Comparison of ENCODE assay signal across 1 cellular context in genomic region chr7:95430864-95431263, GRCh38.
TF ChIP-seq lines count a peak whose summit lies in the region.

No MANE protein-coding gene starts in this region.

TF ChIP-seq in HepG2, 621 proteins besides CTCF, POLR2A, EP300 and RAD21 (continued from another document and continues in another):
- no peak for TF ChIP-seq MNT (IDR thresholded peaks at IDR 0.05)
- no peak for TF ChIP-seq ZFP36L1 (CRISPR knock-in tag; IDR thresholded peaks at IDR 0.05)
- TF ChIP-seq ZFP1 (CRISPR knock-in tag; IDR thresholded peaks at IDR 0.05): 0 out of 2 replicates have a peak, but pooled peaks have one; percentile 16
- TF ChIP-seq RBAK (CRISPR knock-in tag; IDR thresholded peaks at IDR 0.05): no peak
- TF ChIP-seq, protein P1, sequence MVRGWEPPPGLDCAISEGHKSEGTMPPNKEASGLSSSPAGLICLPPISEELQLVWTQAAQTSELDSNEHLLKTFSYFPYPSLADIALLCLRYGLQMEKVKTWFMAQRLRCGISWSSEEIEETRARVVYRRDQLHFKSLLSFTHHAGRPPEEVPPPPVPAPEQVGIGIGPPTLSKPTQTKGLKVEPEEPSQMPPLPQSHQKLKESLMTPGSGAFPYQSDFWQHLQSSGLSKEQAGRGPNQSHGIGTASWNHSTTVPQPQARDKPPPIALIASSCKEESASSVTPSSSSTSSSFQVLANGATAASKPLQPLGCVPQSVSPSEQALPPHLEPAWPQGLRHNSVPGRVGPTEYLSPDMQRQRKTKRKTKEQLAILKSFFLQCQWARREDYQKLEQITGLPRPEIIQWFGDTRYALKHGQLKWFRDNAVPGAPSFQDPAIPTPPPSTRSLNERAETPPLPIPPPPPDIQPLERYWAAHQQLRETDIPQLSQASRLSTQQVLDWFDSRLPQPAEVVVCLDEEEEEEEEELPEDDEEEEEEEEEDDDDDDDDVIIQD (CRISPR knock-in tag; IDR thresholded peaks at IDR 0.05; ENCODE audit: low read depth): peak; percentile 61; the same call in 1 of the 2 replicates
- TF ChIP-seq IRX3 (CRISPR knock-in tag; IDR thresholded peaks at IDR 0.05; ENCODE audit: borderline replicate concordance, low read depth): no peak
- TF ChIP-seq ZNF205 (CRISPR knock-in tag; IDR thresholded peaks at IDR 0.05): no peak
- 0 out of 2 replicates have a peak, but pooled peaks have one; percentile 58 for TF ChIP-seq NFKBIZ (CRISPR knock-in tag; IDR thresholded peaks at IDR 0.05)
- TF ChIP-seq HMGXB3 (CRISPR knock-in tag; IDR thresholded peaks at IDR 0.05; ENCODE audit: borderline replicate concordance): no peak
- TF ChIP-seq TAF1 (CRISPR knock-in tag; IDR thresholded peaks at IDR 0.05): no peak
- TF ChIP-seq, protein P2, sequence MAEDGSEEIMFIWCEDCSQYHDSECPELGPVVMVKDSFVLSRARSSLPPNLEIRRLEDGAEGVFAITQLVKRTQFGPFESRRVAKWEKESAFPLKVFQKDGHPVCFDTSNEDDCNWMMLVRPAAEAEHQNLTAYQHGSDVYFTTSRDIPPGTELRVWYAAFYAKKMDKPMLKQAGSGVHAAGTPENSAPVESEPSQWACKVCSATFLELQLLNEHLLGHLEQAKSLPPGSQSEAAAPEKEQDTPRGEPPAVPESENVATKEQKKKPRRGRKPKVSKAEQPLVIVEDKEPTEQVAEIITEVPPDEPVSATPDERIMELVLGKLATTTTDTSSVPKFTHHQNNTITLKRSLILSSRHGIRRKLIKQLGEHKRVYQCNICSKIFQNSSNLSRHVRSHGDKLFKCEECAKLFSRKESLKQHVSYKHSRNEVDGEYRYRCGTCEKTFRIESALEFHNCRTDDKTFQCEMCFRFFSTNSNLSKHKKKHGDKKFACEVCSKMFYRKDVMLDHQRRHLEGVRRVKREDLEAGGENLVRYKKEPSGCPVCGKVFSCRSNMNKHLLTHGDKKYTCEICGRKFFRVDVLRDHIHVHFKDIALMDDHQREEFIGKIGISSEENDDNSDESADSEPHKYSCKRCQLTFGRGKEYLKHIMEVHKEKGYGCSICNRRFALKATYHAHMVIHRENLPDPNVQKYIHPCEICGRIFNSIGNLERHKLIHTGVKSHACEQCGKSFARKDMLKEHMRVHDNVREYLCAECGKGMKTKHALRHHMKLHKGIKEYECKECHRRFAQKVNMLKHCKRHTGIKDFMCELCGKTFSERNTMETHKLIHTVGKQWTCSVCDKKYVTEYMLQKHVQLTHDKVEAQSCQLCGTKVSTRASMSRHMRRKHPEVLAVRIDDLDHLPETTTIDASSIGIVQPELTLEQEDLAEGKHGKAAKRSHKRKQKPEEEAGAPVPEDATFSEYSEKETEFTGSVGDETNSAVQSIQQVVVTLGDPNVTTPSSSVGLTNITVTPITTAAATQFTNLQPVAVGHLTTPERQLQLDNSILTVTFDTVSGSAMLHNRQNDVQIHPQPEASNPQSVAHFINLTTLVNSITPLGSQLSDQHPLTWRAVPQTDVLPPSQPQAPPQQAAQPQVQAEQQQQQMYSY (CRISPR knock-in tag; IDR thresholded peaks at IDR 0.05): no peak
- TF ChIP-seq ZNF124 (CRISPR knock-in tag; IDR thresholded peaks at IDR 0.05): 0 out of 2 replicates have a peak, but pooled peaks have one; percentile 33
- TF ChIP-seq MED1 (CRISPR knock-in tag; IDR thresholded peaks at IDR 0.05): peak; percentile 60; the same call in 1 of the 2 replicates
- TF ChIP-seq SALL1 (CRISPR knock-in tag; IDR thresholded peaks at IDR 0.05): peak; percentile 84
- TF ChIP-seq, protein P3, sequence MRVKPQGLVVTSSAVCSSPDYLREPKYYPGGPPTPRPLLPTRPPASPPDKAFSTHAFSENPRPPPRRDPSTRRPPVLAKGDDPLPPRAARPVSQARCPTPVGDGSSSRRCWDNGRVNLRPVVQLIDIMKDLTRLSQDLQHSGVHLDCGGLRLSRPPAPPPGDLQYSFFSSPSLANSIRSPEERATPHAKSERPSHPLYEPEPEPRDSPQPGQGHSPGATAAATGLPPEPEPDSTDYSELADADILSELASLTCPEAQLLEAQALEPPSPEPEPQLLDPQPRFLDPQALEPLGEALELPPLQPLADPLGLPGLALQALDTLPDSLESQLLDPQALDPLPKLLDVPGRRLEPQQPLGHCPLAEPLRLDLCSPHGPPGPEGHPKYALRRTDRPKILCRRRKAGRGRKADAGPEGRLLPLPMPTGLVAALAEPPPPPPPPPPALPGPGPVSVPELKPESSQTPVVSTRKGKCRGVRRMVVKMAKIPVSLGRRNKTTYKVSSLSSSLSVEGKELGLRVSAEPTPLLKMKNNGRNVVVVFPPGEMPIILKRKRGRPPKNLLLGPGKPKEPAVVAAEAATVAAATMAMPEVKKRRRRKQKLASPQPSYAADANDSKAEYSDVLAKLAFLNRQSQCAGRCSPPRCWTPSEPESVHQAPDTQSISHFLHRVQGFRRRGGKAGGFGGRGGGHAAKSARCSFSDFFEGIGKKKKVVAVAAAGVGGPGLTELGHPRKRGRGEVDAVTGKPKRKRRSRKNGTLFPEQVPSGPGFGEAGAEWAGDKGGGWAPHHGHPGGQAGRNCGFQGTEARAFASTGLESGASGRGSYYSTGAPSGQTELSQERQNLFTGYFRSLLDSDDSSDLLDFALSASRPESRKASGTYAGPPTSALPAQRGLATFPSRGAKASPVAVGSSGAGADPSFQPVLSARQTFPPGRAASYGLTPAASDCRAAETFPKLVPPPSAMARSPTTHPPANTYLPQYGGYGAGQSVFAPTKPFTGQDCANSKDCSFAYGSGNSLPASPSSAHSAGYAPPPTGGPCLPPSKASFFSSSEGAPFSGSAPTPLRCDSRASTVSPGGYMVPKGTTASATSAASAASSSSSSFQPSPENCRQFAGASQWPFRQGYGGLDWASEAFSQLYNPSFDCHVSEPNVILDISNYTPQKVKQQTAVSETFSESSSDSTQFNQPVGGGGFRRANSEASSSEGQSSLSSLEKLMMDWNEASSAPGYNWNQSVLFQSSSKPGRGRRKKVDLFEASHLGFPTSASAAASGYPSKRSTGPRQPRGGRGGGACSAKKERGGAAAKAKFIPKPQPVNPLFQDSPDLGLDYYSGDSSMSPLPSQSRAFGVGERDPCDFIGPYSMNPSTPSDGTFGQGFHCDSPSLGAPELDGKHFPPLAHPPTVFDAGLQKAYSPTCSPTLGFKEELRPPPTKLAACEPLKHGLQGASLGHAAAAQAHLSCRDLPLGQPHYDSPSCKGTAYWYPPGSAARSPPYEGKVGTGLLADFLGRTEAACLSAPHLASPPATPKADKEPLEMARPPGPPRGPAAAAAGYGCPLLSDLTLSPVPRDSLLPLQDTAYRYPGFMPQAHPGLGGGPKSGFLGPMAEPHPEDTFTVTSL (CRISPR knock-in tag; IDR thresholded peaks at IDR 0.05; ENCODE audit: borderline replicate concordance): peak; percentile 73; the same call in 1 of the 2 replicates
- TF ChIP-seq ARID3A (IDR thresholded peaks at IDR 0.05; ENCODE audit: low read depth, low read length): peak; percentile 67; the same call in 1 of the 2 replicates
- TF ChIP-seq PLRG1 (conservative IDR thresholded peaks at IDR 0.05): no peak
- TF ChIP-seq MAZ (IDR thresholded peaks at IDR 0.05; ENCODE audit: borderline replicate concordance, low read depth, low read length): 0 out of 2 replicates have a peak, but pooled peaks have one; percentile 74
- TF ChIP-seq MAZ (CRISPR knock-in tag; IDR thresholded peaks at IDR 0.05; ENCODE audit: low read depth): no peak
- peak; percentile 66; the same call in 1 of the 2 replicates for TF ChIP-seq HDAC1 (CRISPR knock-in tag; IDR thresholded peaks at IDR 0.05)
- no peak for TF ChIP-seq DR1 (CRISPR knock-in tag; IDR thresholded peaks at IDR 0.05)
- TF ChIP-seq ZNF660 (CRISPR knock-in tag; IDR thresholded peaks at IDR 0.05; ENCODE audit: borderline replicate concordance, low read depth): no peak
- peak; percentile 62 for TF ChIP-seq TBL1XR1 (IDR thresholded peaks at IDR 0.05; ENCODE audit: borderline replicate concordance, low read length, partially characterized antibody)
- TF ChIP-seq ARID5B (CRISPR knock-in tag; IDR thresholded peaks at IDR 0.05): peak; percentile 89
- peak; percentile 32; the same call in 1 of the 2 replicates for TF ChIP-seq KAT8 (CRISPR knock-in tag; IDR thresholded peaks at IDR 0.05)
- TF ChIP-seq, protein P4, sequence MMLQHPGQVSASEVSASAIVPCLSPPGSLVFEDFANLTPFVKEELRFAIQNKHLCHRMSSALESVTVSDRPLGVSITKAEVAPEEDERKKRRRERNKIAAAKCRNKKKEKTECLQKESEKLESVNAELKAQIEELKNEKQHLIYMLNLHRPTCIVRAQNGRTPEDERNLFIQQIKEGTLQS (CRISPR knock-in tag; IDR thresholded peaks at IDR 0.05): no peak
- TF ChIP-seq GPN1 (CRISPR knock-in tag; IDR thresholded peaks at IDR 0.05; ENCODE audit: borderline replicate concordance): no peak
- TF ChIP-seq ZNF275 (CRISPR knock-in tag; IDR thresholded peaks at IDR 0.05; ENCODE audit: borderline replicate concordance): no peak
- TF ChIP-seq ZNF30 (CRISPR knock-in tag; IDR thresholded peaks at IDR 0.05): no peak
